Comparison of ENCODE assay signal across 15 cellular contexts in the genomic region with DNA sequence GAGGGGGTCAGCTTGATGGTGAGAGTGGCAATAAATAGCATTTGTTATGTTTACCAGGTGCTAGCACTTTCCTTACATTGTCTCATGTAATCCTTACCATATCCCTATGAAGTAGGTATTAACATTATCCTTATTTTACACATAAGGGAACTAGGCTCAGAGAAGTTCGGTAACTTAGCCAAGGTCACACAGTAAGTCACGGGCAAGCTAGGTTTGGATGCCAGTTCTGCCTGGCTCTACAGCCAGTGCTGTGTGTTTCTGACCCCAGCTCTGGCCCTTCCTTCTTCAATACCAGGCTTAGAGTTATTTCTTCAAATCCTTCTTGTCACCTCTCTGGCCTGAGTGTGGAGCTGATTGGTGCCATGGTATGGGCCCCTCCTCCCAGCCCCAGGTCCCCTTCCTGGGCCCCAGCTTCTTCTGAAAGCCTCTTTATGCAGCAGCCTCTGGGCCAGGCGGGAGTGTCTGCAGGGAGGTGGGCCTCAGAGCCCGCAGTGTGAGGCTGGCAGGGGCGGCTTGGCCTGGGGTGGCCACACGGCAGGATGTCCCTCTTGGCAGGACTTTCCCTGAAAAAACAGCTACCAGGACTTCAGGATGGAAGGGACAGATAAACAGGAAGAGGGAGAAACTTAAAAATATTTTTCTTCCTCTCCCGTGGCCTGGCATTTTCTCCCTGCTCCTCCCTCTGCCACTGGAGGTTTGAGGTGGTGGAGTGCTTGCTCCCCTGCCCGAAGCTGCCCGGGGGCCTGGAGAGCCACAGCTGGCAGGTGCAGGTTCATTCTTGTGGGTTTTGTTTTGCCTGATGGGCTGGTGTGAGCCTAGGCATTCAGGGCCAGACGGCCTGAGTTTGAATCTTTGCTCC. TPM values are rescaled to one million over a fixed set of nuclear protein-coding genes. Genes with fewer than 3 reads are reported as not detected.
DNase-seq lines count a peak whose midpoint lies in the region; ATAC-seq and TF ChIP-seq lines count a peak whose summit lies in the region.
"Had no signal": no experiment of that assay in that cellular context is flagged by ENCODE, and none has a peak within 500 bp of the region (broad histone marks: within the 10 kb centered on the region; RNA-seq: fewer than 3 reads in every experiment).

No MANE protein-coding gene starts in this region.

- TF ChIP-seq CTCF in endodermal cell (conservative IDR thresholded peaks at IDR 0.05) (no peak), mesothelial cell of epicardium (IDR thresholded peaks at IDR 0.05; ENCODE audit: unreplicated experiment) (no peak), uterus (IDR thresholded peaks at IDR 0.05) (no peak)

- H3K27ac ChIP-seq in endodermal cell (ENCODE audit: low read depth, low read length) = peak overlapping the region; percentile 44
- H3K27ac ChIP-seq in uterus = peak overlapping the region; percentile 0 to 22
- H3K27ac ChIP-seq: right lobe of liver, SJCRH30 had no signal

- H3K9ac ChIP-seq in endodermal cell (ENCODE audit: extremely low read depth, low read length, poor library complexity, severe bottlenecking) = no peak overlapping the region

- DNase-seq in Right ventricle myocardium inferior (ENCODE audit: missing footprints) (peak; percentile 47), cardiac septum (ENCODE audit: low spot score) (no peak), endodermal cell (no peak), mesothelial cell of epicardium (ENCODE audit: low spot score in 2 of 2, unreplicated experiment in 2 of 2) (no peak), uterus (no peak), NCI-H2171 treated with DMSO at 0.1 percent for 48 hours (lab: John Stamatoyannopoulos, UW) (no peak)
- DNase-seq: activated CD8-positive, alpha-beta memory T cell treated with anti-CD3 and anti-CD28 coated beads, Interleukin-2, amount 50 U/mL, for 4 hours; hippocampal formation; NCI-H1436 treated with DMSO at 0.1 percent for 48 hours; right lobe of liver; trophoblast cell had no signal

- ATAC-seq in Right ventricle myocardium inferior (no peak), HG02623 (IDR thresholded peaks at IDR 0.05; ENCODE audit: unreplicated experiment) (no peak), GM21576 (IDR thresholded peaks at IDR 0.05; ENCODE audit: unreplicated experiment) (no peak)

- H3K27ac Mint-ChIP-seq in endodermal cell (peak overlapping the region; percentile 45), mesothelial cell of epicardium (peak overlapping the region; percentile 25)

- H3K36me3 ChIP-seq in endodermal cell (ENCODE audit: control insufficient read depth, insufficient read depth, low read length) (no peaks in the 10 kb centered on the region), uterus (no peaks in the 10 kb centered on the region)
- H3K36me3 ChIP-seq: right lobe of liver, SJCRH30 had no signal

- peaks cover 21% of the 10 kb centered on the region for H3K4me1 Mint-ChIP-seq in endodermal cell
- peaks cover 21% of the 10 kb centered on the region for H3K4me1 Mint-ChIP-seq in mesothelial cell of epicardium

- intact Hi-C loops in Right ventricle myocardium inferior (cut with DNase I) (no loop called here), cardiac septum (cut with DNase I) (no loop called here), uterus (cut with DNase I; ENCODE audit: low total_unique reads) (no loop called here)

- H3K27me3 Mint-ChIP-seq in endodermal cell (ENCODE audit: insufficient read depth) (no peaks in the 10 kb centered on the region), mesothelial cell of epicardium (ENCODE audit: low read depth) (no peaks in the 10 kb centered on the region)

- no peaks in the 10 kb centered on the region for H3K9me3 ChIP-seq in endodermal cell (ENCODE audit: control insufficient read depth, low read length)
- H3K9me3 ChIP-seq in uterus = no peaks in the 10 kb centered on the region
- H3K9me3 ChIP-seq: right lobe of liver, SJCRH30 had no signal

- no peaks in the 10 kb centered on the region for H3K9me3 Mint-ChIP-seq in endodermal cell
- no peaks in the 10 kb centered on the region for H3K9me3 Mint-ChIP-seq in mesothelial cell of epicardium

- H3K4me1 ChIP-seq in endodermal cell (ENCODE audit: control insufficient read depth, insufficient read depth, low read length) (no peaks in the 10 kb centered on the region), uterus (no peaks in the 10 kb centered on the region)

- 84 to 85% methylated on average over 3 to 10 of the region's 10 CpGs for WGBS in endodermal cell (ENCODE audit: insufficient coverage in 1 of 2, insufficient read length in 1 of 2), 2 experiments

- H3K4me3 ChIP-seq in endodermal cell (ENCODE audit: low read length) = no peak overlapping the region
- no peak overlapping the region for H3K4me3 ChIP-seq in uterus
- H3K4me3 ChIP-seq: right lobe of liver, SJCRH30 had no signal

- H3K4me3 Mint-ChIP-seq in endodermal cell (no peak overlapping the region), mesothelial cell of epicardium (no peak overlapping the region)

- H3K27me3 ChIP-seq in endodermal cell (ENCODE audit: control insufficient read depth, insufficient read depth, low read length, poor library complexity, severe bottlenecking) (no peaks in the 10 kb centered on the region), uterus (no peaks in the 10 kb centered on the region)
- H3K27me3 ChIP-seq: right lobe of liver, SJCRH30 had no signal

- H3K36me3 Mint-ChIP-seq in endodermal cell (ENCODE audit: low read depth) (peaks cover 5% of the 10 kb centered on the region), mesothelial cell of epicardium (no peaks in the 10 kb centered on the region)

- TF ChIP-seq POLR2A in uterus (IDR thresholded peaks at IDR 0.05) = no peak

RNA-seq across cellular contexts. Expression of gene PALD1, which starts 20.6 kb away (rescaled TPM):
- total RNA-seq in Right ventricle myocardium inferior = 5.1 TPM
- total RNA-seq in cardiac septum = 5.3 TPM
- 10 to 100 TPM; 17.3 to 19.7 TPM for total RNA-seq in endodermal cell
- 12.0 TPM for polyA plus RNA-seq in endodermal cell (2013, experiment 1 of 2)
- polyA plus RNA-seq in endodermal cell (2013, experiment 2 of 2) = 11.6 TPM
- 4.9 to 5.6 TPM (median 4.9 TPM) in 3 replicates for total RNA-seq in mesothelial cell of epicardium
- total RNA-seq in uterus = 10 to 100 TPM in 2 of 4 donors, 1 to 10 TPM in 2; 1.8 to 21.6 (median 10.3) TPM

RNA-seq across cellular contexts. Expression of gene NODAL, which starts 57.7 kb away (rescaled TPM):
- not detected for total RNA-seq in Right ventricle myocardium inferior
- total RNA-seq in cardiac septum = 0.38 TPM
- total RNA-seq in endodermal cell = 10 to 100 TPM; 18.2 to 71.0 TPM
- 36.1 TPM for polyA plus RNA-seq in endodermal cell (2013, experiment 1 of 2)
- polyA plus RNA-seq in endodermal cell (2013, experiment 2 of 2) = 39.2 TPM
- total RNA-seq in mesothelial cell of epicardium = not detected in 3 replicates
- not detected for total RNA-seq in uterus
- total RNA-seq: A172, right lobe of liver, SJCRH30 had no signal

Comparison
In these comparisons a context has a peak if more than half of its experiments do, and no peak if none do; other contexts are left out.
1. RNA of gene NODAL, which starts 57.7 kb away (total RNA-seq): 18.2 to 71.0 TPM in endodermal cell; 0.38 TPM in cardiac septum (single experiment), not detected in Right ventricle myocardium inferior (single experiment), not detected in mesothelial cell of epicardium and not detected in uterus; every median in the first group is over 10 times any median in the second.